2 cellular contexts compared by ENCODE assay signal in the genomic region with DNA sequence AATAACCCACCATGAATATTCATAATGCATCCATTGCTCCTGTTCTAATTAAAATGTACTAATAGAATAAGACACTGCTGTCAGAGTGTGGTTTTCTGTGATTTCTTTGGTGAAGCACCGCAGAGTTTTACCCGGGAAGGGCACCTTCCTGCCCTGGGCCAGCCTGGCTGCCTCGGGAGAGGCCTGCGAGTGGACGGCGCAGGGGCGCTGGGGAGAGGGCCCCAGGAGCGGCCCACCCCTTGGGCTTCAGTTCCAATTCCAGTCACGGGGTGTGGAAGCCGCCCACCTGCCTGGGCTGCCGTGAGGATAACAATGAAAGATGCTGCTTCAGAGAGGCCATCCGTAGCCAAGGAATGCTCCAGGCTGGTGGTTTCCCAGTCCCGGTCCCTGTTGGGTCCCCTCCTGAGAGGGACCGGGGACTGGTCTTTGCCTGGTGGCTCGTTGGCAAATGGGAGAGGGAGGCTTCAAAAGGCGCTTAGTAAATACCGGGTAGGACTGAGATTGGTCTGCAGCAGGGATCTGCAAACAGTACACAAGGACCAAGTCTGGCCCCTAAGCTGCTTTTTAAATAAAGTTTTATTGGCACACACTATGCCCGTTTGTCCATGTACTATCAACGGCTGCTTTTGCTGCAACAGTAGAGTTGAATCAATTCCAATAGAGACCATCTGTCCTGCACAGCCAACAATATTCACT.
TF ChIP-seq lines count a peak whose summit lies in the region.

No MANE protein-coding gene starts in this region.

TF ChIP-seq in HepG2, 621 proteins besides CTCF, POLR2A, EP300 and RAD21:
- TF ChIP-seq, protein P1, sequence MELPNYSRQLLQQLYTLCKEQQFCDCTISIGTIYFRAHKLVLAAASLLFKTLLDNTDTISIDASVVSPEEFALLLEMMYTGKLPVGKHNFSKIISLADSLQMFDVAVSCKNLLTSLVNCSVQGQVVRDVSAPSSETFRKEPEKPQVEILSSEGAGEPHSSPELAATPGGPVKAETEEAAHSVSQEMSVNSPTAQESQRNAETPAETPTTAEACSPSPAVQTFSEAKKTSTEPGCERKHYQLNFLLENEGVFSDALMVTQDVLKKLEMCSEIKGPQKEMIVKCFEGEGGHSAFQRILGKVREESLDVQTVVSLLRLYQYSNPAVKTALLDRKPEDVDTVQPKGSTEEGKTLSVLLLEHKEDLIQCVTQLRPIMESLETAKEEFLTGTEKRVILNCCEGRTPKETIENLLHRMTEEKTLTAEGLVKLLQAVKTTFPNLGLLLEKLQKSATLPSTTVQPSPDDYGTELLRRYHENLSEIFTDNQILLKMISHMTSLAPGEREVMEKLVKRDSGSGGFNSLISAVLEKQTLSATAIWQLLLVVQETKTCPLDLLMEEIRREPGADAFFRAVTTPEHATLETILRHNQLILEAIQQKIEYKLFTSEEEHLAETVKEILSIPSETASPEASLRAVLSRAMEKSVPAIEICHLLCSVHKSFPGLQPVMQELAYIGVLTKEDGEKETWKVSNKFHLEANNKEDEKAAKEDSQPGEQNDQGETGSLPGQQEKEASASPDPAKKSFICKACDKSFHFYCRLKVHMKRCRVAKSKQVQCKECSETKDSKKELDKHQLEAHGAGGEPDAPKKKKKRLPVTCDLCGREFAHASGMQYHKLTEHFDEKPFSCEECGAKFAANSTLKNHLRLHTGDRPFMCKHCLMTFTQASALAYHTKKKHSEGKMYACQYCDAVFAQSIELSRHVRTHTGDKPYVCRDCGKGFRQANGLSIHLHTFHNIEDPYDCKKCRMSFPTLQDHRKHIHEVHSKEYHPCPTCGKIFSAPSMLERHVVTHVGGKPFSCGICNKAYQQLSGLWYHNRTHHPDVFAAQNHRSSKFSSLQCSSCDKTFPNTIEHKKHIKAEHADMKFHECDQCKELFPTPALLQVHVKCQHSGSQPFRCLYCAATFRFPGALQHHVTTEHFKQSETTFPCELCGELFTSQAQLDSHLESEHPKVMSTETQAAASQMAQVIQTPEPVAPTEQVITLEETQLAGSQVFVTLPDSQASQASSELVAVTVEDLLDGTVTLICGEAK (IDR thresholded peaks at IDR 0.05): peak; percentile 73
- TF ChIP-seq, protein P1 (CRISPR knock-in tag; IDR thresholded peaks at IDR 0.05): peak; percentile 99
- TF ChIP-seq, protein P2, sequence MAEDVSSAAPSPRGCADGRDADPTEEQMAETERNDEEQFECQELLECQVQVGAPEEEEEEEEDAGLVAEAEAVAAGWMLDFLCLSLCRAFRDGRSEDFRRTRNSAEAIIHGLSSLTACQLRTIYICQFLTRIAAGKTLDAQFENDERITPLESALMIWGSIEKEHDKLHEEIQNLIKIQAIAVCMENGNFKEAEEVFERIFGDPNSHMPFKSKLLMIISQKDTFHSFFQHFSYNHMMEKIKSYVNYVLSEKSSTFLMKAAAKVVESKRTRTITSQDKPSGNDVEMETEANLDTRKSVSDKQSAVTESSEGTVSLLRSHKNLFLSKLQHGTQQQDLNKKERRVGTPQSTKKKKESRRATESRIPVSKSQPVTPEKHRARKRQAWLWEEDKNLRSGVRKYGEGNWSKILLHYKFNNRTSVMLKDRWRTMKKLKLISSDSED (CRISPR knock-in tag; IDR thresholded peaks at IDR 0.05): no peak

TF ChIP-seq in K562, 482 proteins besides CTCF, POLR2A, EP300 and RAD21:
- TF ChIP-seq GABPB1 (CRISPR knock-in tag; IDR thresholded peaks at IDR 0.05): no peak
- no peak for TF ChIP-seq TSC22D4 (tag; IDR thresholded peaks at IDR 0.05)
- no peak for TF ChIP-seq RUNX1 (IDR thresholded peaks at IDR 0.05; ENCODE audit: low read depth)
- no peak for TF ChIP-seq PCBP2 (IDR thresholded peaks at IDR 0.05; ENCODE audit: low read depth, low read length, poor library complexity, severe bottlenecking)
- TF ChIP-seq, protein P3, sequence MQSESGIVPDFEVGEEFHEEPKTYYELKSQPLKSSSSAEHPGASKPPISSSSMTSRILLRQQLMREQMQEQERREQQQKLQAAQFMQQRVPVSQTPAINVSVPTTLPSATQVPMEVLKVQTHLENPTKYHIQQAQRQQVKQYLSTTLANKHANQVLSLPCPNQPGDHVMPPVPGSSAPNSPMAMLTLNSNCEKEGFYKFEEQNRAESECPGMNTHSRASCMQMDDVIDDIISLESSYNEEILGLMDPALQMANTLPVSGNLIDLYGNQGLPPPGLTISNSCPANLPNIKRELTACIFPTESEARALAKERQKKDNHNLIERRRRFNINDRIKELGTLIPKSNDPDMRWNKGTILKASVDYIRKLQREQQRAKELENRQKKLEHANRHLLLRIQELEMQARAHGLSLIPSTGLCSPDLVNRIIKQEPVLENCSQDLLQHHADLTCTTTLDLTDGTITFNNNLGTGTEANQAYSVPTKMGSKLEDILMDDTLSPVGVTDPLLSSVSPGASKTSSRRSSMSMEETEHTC (IDR thresholded peaks at IDR 0.05): no peak
- TF ChIP-seq TRIM28 (IDR thresholded peaks at IDR 0.05): no peak
- no peak for TF ChIP-seq ETV6 (IDR thresholded peaks at IDR 0.05; ENCODE audit: borderline replicate concordance in 1 of 2, low read depth in 2 of 2, low read length in 1 of 2)
- no peak for TF ChIP-seq ETV6 (CRISPR knock-in tag; IDR thresholded peaks at IDR 0.05; ENCODE audit: borderline replicate concordance)
- TF ChIP-seq, protein P1 (IDR thresholded peaks at IDR 0.05): peak; percentile 98
- TF ChIP-seq, protein P1 (CRISPR knock-in tag; IDR thresholded peaks at IDR 0.05): peak; percentile 97
- TF ChIP-seq KLF10 (CRISPR knock-in tag; IDR thresholded peaks at IDR 0.05): no peak
- no peak for TF ChIP-seq MEF2D (tag; conservative IDR thresholded peaks at IDR 0.05; ENCODE audit: low read depth)
- TF ChIP-seq ADNP (tag; IDR thresholded peaks at IDR 0.05): 0 out of 2 replicates have a peak, but pooled peaks have one; percentile 43
